In the genomic region with DNA sequence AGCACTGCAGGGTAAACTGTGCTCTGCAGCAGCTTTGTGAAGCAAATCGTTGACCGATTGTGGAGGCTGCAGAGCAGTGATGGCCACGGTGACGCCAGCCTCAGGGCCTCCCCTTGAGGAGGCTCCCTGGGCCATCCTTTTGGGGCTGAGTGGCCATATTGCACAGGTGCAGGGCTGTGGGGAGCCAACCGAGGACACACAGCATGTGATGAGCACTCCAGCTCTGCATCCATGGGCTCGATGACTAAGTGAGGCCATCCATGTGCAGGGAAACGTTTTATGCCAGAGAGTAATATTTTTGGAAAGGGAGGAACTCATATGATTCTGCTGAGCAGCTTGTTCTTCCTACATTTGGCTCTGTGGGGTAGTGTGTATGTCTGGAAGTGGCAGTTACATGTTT, we compare ENCODE assay signal across 28 cellular contexts. TPM values are rescaled to one million over a fixed set of nuclear protein-coding genes. Genes with fewer than 3 reads are reported as not detected.
"Had no signal": no experiment of that assay in that cellular context is flagged by ENCODE, and none has a peak within 500 bp of the region (broad histone marks: within the 10 kb centered on the region; RNA-seq: fewer than 3 reads in every experiment).

No MANE protein-coding gene starts in this region.

- ATAC-seq: activated CD4-positive, CD25-positive, alpha-beta regulatory T cell treated with anti-CD3 and anti-CD28 coated beads, Interleukin-2, amount 50 U/mL, for 24 hours; gastrocnemius medialis; naive thymus-derived CD4-positive, alpha-beta T cell; T-helper 17 cell had no signal

- H3K36me3 ChIP-seq: ascending aorta, gastrocnemius medialis, spleen, transverse colon, WERI-Rb-1 had no signal

- H3K9me3 Mint-ChIP-seq: activated CD4-positive, alpha-beta memory T cell treated with anti-CD3 and anti-CD28 coated beads, Interleukin-2, amount 10 ng/mL, durations not matched to agents 7 days and 5 days; activated naive CD4-positive, alpha-beta T cell treated with anti-CD3 and anti-CD28 coated beads, Interleukin-2, amount 10 ng/mL, durations not matched to agents 7 days and 5 days; activated naive CD8-positive, alpha-beta T cell treated with anti-CD3 and anti-CD28 coated beads, Interleukin-2, amount 10 ng/mL, durations not matched to agents 7 days and 5 days had no signal

- H3K9ac ChIP-seq: parathyroid adenoma had no signal

- H3K36me3 Mint-ChIP-seq: activated naive CD4-positive, alpha-beta T cell treated with anti-CD3 and anti-CD28 coated beads, Interleukin-2, amount 10 ng/mL, durations not matched to agents 7 days and 5 days; activated naive CD8-positive, alpha-beta T cell treated with anti-CD3 and anti-CD28 coated beads, Interleukin-2, amount 10 ng/mL, durations not matched to agents 7 days and 5 days had no signal

- H2AFZ ChIP-seq: parathyroid adenoma had no signal

- H3K9me3 ChIP-seq: ascending aorta, esophagus squamous epithelium, gastrocnemius medialis, right atrium auricular region, spleen, testis, transverse colon had no signal

- H3K4me1 Mint-ChIP-seq: activated naive CD4-positive, alpha-beta T cell treated with anti-CD3 and anti-CD28 coated beads, Interleukin-2, amount 10 ng/mL, durations not matched to agents 7 days and 5 days; activated naive CD8-positive, alpha-beta T cell treated with anti-CD3 and anti-CD28 coated beads, Interleukin-2, amount 10 ng/mL, durations not matched to agents 7 days and 5 days; naive thymus-derived CD4-positive, alpha-beta T cell; neural crest cell; T-helper 17 cell had no signal

- H3K4me3 Mint-ChIP-seq: activated CD4-positive, alpha-beta memory T cell treated with anti-CD3 and anti-CD28 coated beads, Interleukin-2, amount 10 ng/mL, durations not matched to agents 7 days and 5 days; activated naive CD4-positive, alpha-beta T cell treated with anti-CD3 and anti-CD28 coated beads, Interleukin-2, amount 10 ng/mL, durations not matched to agents 7 days and 5 days; activated naive CD8-positive, alpha-beta T cell treated with anti-CD3 and anti-CD28 coated beads, Interleukin-2, amount 10 ng/mL, durations not matched to agents 7 days and 5 days; activated T-cell treated with anti-CD3 and anti-CD28 coated beads, Interleukin-2, amount 50 U/mL, for 24 hours; brain; dendritic cell treated with granulocyte-macrophage colony-stimulating factor and Interleukin-4, amounts not matched to agents 40 ng/mL and 50 ng/mL, for 4 days; naive thymus-derived CD4-positive, alpha-beta T cell; neural crest cell; T-helper 17 cell had no signal

- H3K27me3 ChIP-seq: ascending aorta, esophagus squamous epithelium, gastrocnemius medialis, right atrium auricular region, spleen, testis, transverse colon had no signal

- H3K27ac Mint-ChIP-seq: activated CD4-positive, alpha-beta memory T cell treated with anti-CD3 and anti-CD28 coated beads, Interleukin-2, amount 10 ng/mL, durations not matched to agents 7 days and 5 days; activated naive CD4-positive, alpha-beta T cell treated with anti-CD3 and anti-CD28 coated beads, Interleukin-2, amount 10 ng/mL, durations not matched to agents 7 days and 5 days; activated naive CD8-positive, alpha-beta T cell treated with anti-CD3 and anti-CD28 coated beads, Interleukin-2, amount 10 ng/mL, durations not matched to agents 7 days and 5 days; activated T-cell treated with anti-CD3 and anti-CD28 coated beads, Interleukin-2, amount 50 U/mL, for 24 hours; brain; dendritic cell treated with granulocyte-macrophage colony-stimulating factor and Interleukin-4, amounts not matched to agents 40 ng/mL and 50 ng/mL, for 4 days; naive thymus-derived CD4-positive, alpha-beta T cell; T-helper 17 cell had no signal

- H3K4me3 ChIP-seq: ascending aorta, esophagus squamous epithelium, gastrocnemius medialis, right atrium auricular region, spleen, testis, transverse colon had no signal

- H3K27ac ChIP-seq: ascending aorta, esophagus squamous epithelium, gastrocnemius medialis, parathyroid adenoma, right atrium auricular region, spleen, testis, transverse colon, WERI-Rb-1 had no signal

- DNase-seq: activated CD4-positive, alpha-beta memory T cell treated with anti-CD3 and anti-CD28 coated beads, Interleukin-2, amount 10 ng/mL, durations not matched to agents 7 days and 5 days; activated CD4-positive, alpha-beta T cell treated with anti-CD3 and anti-CD28 coated beads for 48 hours; activated CD8-positive, alpha-beta memory T cell treated with anti-CD3 and anti-CD28 coated beads, Interleukin-2, amount 50 U/mL, for 48 hours; activated gamma-delta T cell; activated naive CD4-positive, alpha-beta T cell treated with anti-CD3 and anti-CD28 coated beads, Interleukin-2, amount 10 ng/mL, durations not matched to agents 7 days and 5 days; activated naive CD8-positive, alpha-beta T cell treated with anti-CD3 and anti-CD28 coated beads, Interleukin-2, amount 10 ng/mL, durations not matched to agents 7 days and 5 days; activated T-cell treated with anti-CD3 and anti-CD28 coated beads, Interleukin-2, amount 50 U/mL, for 24 hours; effector CD4-positive, alpha-beta T cell; esophagus squamous epithelium; gastrocnemius medialis; hippocampal formation; kidney; midbrain; naive thymus-derived CD4-positive, alpha-beta T cell; spleen; stimulated activated naive CD4-positive, alpha-beta T cell treated with Interleukin-2 at 50 U/mL for 16 hours; T-helper 17 cell; T1000; testis; transverse colon; WERI-Rb-1 had no signal

- H3K4me1 ChIP-seq: ascending aorta, esophagus squamous epithelium, gastrocnemius medialis, parathyroid adenoma, spleen, testis, transverse colon had no signal

- H3K79me2 ChIP-seq: parathyroid adenoma had no signal

RNA-seq across cellular contexts. Expression of gene KCNK1, which starts 24.6 kb away (rescaled TPM):
- total RNA-seq: activated naive CD8-positive, alpha-beta T cell treated with anti-CD3 and anti-CD28 coated beads, Interleukin-2, amount 10 ng/mL, durations not matched to agents 7 days and 5 days had no signal
